Comparison of ENCODE assay signal across 24 cellular contexts in genomic region chr20:47427067-47427466, GRCh38.
DNase-seq lines count a peak whose midpoint lies in the region; ATAC-seq, FAIRE-seq and TF ChIP-seq lines count a peak whose summit lies in the region.
"Had no signal": no experiment of that assay in that cellular context is flagged by ENCODE, and none has a peak within 500 bp of the region (broad histone marks: within the 10 kb centered on the region; RNA-seq: fewer than 3 reads in every experiment).

No MANE protein-coding gene starts in this region.

- H2AFZ ChIP-seq in SU-DHL-6 (ENCODE audit: low read depth, low read length, severe bottlenecking) (no peak overlapping the region), HepG2 (ENCODE audit: low read length) (no peak overlapping the region)
- H2AFZ ChIP-seq: GM23338 had no signal

- intact Hi-C loops in HepG2 (cut with micrococcal nuclease; ENCODE audit: unreplicated experiment): no loop called here

- H3K36me3 Mint-ChIP-seq in activated naive CD4-positive, alpha-beta T cell treated with anti-CD3 and anti-CD28 coated beads, Interleukin-2, amount 50 U/mL, for 24 hours: peaks cover 4% of the 10 kb centered on the region

- TF ChIP-seq RAD21 in HepG2 (CRISPR knock-in tag; IDR thresholded peaks at IDR 0.05): no peak

- H3K27ac ChIP-seq in SU-DHL-6 (ENCODE audit: low read depth, low read length) (peak overlapping the region; percentile 69; the same call in 1 of the 2 replicates), HepG2 (ENCODE audit: extremely low read length, insufficient read depth, low read length) (no peak overlapping the region)
- H3K27ac ChIP-seq: 22Rv1 had no signal

- H3K4me1 Mint-ChIP-seq in activated naive CD4-positive, alpha-beta T cell treated with anti-CD3 and anti-CD28 coated beads, Interleukin-2, amount 50 U/mL, for 24 hours: no peaks in the 10 kb centered on the region

- H3K4me3 Mint-ChIP-seq in activated naive CD4-positive, alpha-beta T cell treated with anti-CD3 and anti-CD28 coated beads, Interleukin-2, amount 50 U/mL, for 24 hours: no peak overlapping the region
- H3K4me3 Mint-ChIP-seq: CD4-positive, alpha-beta memory T cell; GM23338; H9; HFFc6 had no signal

- POLR2A ChIA-PET in HepG2 (lab: Yijun Ruan, JAX): no interaction called here

- H3K9me3 Mint-ChIP-seq in activated naive CD4-positive, alpha-beta T cell treated with anti-CD3 and anti-CD28 coated beads, Interleukin-2, amount 50 U/mL, for 24 hours: no peaks in the 10 kb centered on the region

- peaks cover 49% of the 10 kb centered on the region for H3K4me1 ChIP-seq in HepG2 (ENCODE audit: insufficient read depth, low read length)

- H3K27me3 ChIP-seq in SU-DHL-6 (ENCODE audit: low read length): no peaks in the 10 kb centered on the region
- H3K27me3 ChIP-seq in HepG2 (ENCODE audit: control insufficient read depth in 1 of 2, insufficient read depth in 2 of 2, low read length in 2 of 2): no peaks in the 10 kb centered on the region

- no TSS peak for BruUV-seq in HepG2 (replicated peaks; lab: Mats Ljungman, UMichigan)

- peak overlapping the region; percentile 30 for H3K27ac Mint-ChIP-seq in activated naive CD4-positive, alpha-beta T cell treated with anti-CD3 and anti-CD28 coated beads, Interleukin-2, amount 50 U/mL, for 24 hours
- H3K27ac Mint-ChIP-seq: CD4-positive, alpha-beta memory T cell; GM23338; H9; HFFc6 had no signal

- no peaks in the 10 kb centered on the region for H3K27me3 Mint-ChIP-seq in activated naive CD4-positive, alpha-beta T cell treated with anti-CD3 and anti-CD28 coated beads, Interleukin-2, amount 50 U/mL, for 24 hours
- H3K27me3 Mint-ChIP-seq: CD4-positive, alpha-beta memory T cell had no signal

- H3K4me2 ChIP-seq in SU-DHL-6 (ENCODE audit: low read depth, low read length, poor library complexity, severe bottlenecking) (no peak overlapping the region), HepG2 (ENCODE audit: low read depth, low read length) (no peak overlapping the region)
- H3K4me2 ChIP-seq: GM23338 had no signal

- no peak for TF ChIP-seq CTCF in SU-DHL-6 (IDR thresholded peaks at IDR 0.05; ENCODE audit: insufficient read depth, low read length, poor library complexity, severe bottlenecking)
- no peak for TF ChIP-seq CTCF in HepG2 (CRISPR knock-in tag; IDR thresholded peaks at IDR 0.05)

- CTCF ChIA-PET in HepG2 (lab: Yijun Ruan, JAX; ENCODE audit: low intra/inter-chr PET ratio, low total read pairs): no interaction called here

- ATAC-seq in HepG2: no peak
- no peak for ATAC-seq in GM21717 (IDR thresholded peaks at IDR 0.05; ENCODE audit: unreplicated experiment)
- ATAC-seq: GM23338, HCT116 had no signal

- WGBS in HepG2 (ENCODE audit: low lambda C conversion rate): 76% methylated on average over 2 of the region's 2 CpGs

- H3K9ac ChIP-seq in SU-DHL-6 (ENCODE audit: low read length) (no peak overlapping the region), HepG2 (ENCODE audit: insufficient read depth, low read depth, low read length) (no peak overlapping the region)

- H3K4me3 ChIP-seq in SU-DHL-6 (ENCODE audit: insufficient read depth, low read length, poor library complexity, severe bottlenecking) (no peak overlapping the region), HepG2 (replicated peaks in 1 of 3; ENCODE audit: insufficient read depth in 1 of 3, low read depth in 2 of 3, low read length in 3 of 3) (no peak overlapping the region)
- H3K4me3 ChIP-seq: GM23338 had no signal

- peaks cover 30% of the 10 kb centered on the region for H3K36me3 ChIP-seq in SU-DHL-6 (ENCODE audit: low read length)
- H3K36me3 ChIP-seq in HepG2 (replicated peaks in 1 of 2; ENCODE audit: control insufficient read depth in 1 of 2, insufficient read depth in 2 of 2, low read length in 2 of 2): no peaks in the 10 kb centered on the region

- no peak for FAIRE-seq in HepG2 (lab: Jason Lieb, UNC)
- FAIRE-seq: A204.1, GM12892, GM19239 had no signal

- no peaks in the 10 kb centered on the region for H3K9me2 ChIP-seq in SU-DHL-6 (replicated peaks; ENCODE audit: insufficient read depth, low read length)

- peaks cover 12% of the 10 kb centered on the region; the same call in 1 of the 2 replicates for H3K9me3 ChIP-seq in SU-DHL-6 (ENCODE audit: insufficient read depth, low read length)
- H3K9me3 ChIP-seq in HepG2 (ENCODE audit: low read length): peaks cover 21% of the 10 kb centered on the region

- no peak for DNase-seq in activated naive CD4-positive, alpha-beta T cell treated with anti-CD3 and anti-CD28 coated beads, Interleukin-2, amount 50 U/mL, for 16 hours
- DNase-seq in HepG2 (ENCODE audit: low spot score) (no peak), kidney glomerular epithelial cell (lab: John Stamatoyannopoulos, UW) (no peak)
- no peak for DNase-seq in activated CD4-positive, alpha-beta T cell treated with anti-CD3 and anti-CD28 coated beads, Interleukin-2, amount 50 U/mL, for 4 hours
- DNase-seq: ACHN; AML-193; C1 segment of cervical spinal cord; Calu3; CD4-positive, alpha-beta memory T cell; COR-L47; DMS53; DMS79 treated with DMSO at 0.1 percent for 48 hours; GF-D8; H9; HFFc6 had no signal

- in situ Hi-C loops in HepG2 (cut with HindIII; ENCODE audit: extremely low pct_ligation_motif_present, low pct_unique_long_range_greater_than_20kb): no loop called here

- TF ChIP-seq EP300 in HepG2 (IDR thresholded peaks at IDR 0.05; ENCODE audit: low read depth in 2 of 2, low read length in 2 of 2): no peak
- TF ChIP-seq EP300 in HepG2 (CRISPR knock-in tag; IDR thresholded peaks at IDR 0.05; ENCODE audit: borderline replicate concordance): no peak

- H3F3A ChIP-seq in SU-DHL-6 (ENCODE audit: insufficient read depth): peaks cover 50% of the 10 kb centered on the region

- peaks cover 21% of the 10 kb centered on the region; the same call in 1 of the 2 replicates for H3K79me2 ChIP-seq in SU-DHL-6 (ENCODE audit: insufficient read depth, low read length)
- no peaks in the 10 kb centered on the region for H3K79me2 ChIP-seq in HepG2 (ENCODE audit: insufficient read depth, low read length)

- no peak for TF ChIP-seq POLR2A in HepG2 (IDR thresholded peaks at IDR 0.05; ENCODE audit: insufficient read depth in 1 of 2, low read depth in 2 of 2, low read length in 2 of 2)

- H4K20me1 ChIP-seq in SU-DHL-6 (ENCODE audit: low read depth, low read length) (no peaks in the 10 kb centered on the region), HepG2 (ENCODE audit: insufficient read depth, low read length) (no peaks in the 10 kb centered on the region)

TF ChIP-seq in HepG2, 621 proteins besides CTCF, POLR2A, EP300 and RAD21:
- TF ChIP-seq ZNF280D (CRISPR knock-in tag; IDR thresholded peaks at IDR 0.05): peak; percentile 89
- peak; percentile 57; the same call in 1 of the 2 replicates for TF ChIP-seq KDM5A (IDR thresholded peaks at IDR 0.05; ENCODE audit: borderline replicate concordance, low read length)
- TF ChIP-seq SOX6 (IDR thresholded peaks at IDR 0.05): no peak
- no peak for TF ChIP-seq SOX6 (CRISPR knock-in tag; IDR thresholded peaks at IDR 0.05)
TF ChIP-seq in HepG2: peak in this region for 2.
